In the genomic region with DNA sequence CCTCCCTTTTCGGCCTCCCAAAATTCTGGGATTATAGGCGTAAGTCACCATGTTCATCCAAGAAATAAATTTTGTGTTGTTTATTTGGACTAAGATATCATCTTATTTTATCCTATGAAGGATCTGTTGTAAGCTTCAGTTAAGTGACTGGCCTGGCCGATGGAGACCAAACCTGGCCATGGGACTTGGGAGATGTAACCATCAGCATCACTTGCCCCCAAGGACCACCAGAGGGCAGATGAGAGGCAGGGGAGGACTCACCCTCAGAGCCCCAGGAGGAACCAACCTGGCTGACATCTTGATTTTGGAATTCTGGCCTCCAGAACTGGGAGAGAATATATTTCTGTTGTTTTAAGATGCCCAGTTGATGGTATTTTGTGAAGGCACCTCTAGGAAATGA, we compare ENCODE assay signal across 9 cellular contexts.
A peak's percentile ranks its signal among the peaks of the same experiment; 100 is the strongest.
DNase-seq lines count a peak whose midpoint lies in the region; ATAC-seq, FAIRE-seq and TF ChIP-seq lines count a peak whose summit lies in the region.
"Had no signal": no experiment of that assay in that cellular context is flagged by ENCODE, and none has a peak within 500 bp of the region (broad histone marks: within the 10 kb centered on the region; RNA-seq: fewer than 3 reads in every experiment).

No MANE protein-coding gene starts in this region.

- H3F3A ChIP-seq in SU-DHL-6 (ENCODE audit: insufficient read depth), result no peaks in the 10 kb centered on the region

- TF ChIP-seq CTCF in SU-DHL-6 (IDR thresholded peaks at IDR 0.05; ENCODE audit: insufficient read depth, low read length, poor library complexity, severe bottlenecking), result peak; percentile 30

- peak; percentile 36 for DNase-seq in DMS53 (lab: John Stamatoyannopoulos, UW)
- DNase-seq in DMS53 treated with DMSO at 0.1 percent for 48 hours (lab: John Stamatoyannopoulos, UW; ENCODE audit: unreplicated experiment), result no peak
- peak; percentile 32 for DNase-seq in H54 (ENCODE audit: insufficient read length, low spot score)
- DNase-seq in kidney tubule cell (ENCODE audit: low spot score), result peak; percentile 29
- no peak for DNase-seq in GDM1 (lab: John Stamatoyannopoulos, UW)
- DNase-seq in activated T-helper 2 cell treated with anti-CD3 and anti-CD28 coated beads, Interferon-gamma antibody, Interleukin-2, Interleukin-4, amounts not matched to agents 10 μg/mL and 5 μg/mL and 100 μg/mL, durations not matched to agents 14 hours and 24 hours and 36 hours (ENCODE audit: low spot score), result no peak
- DNase-seq: activated T-cell treated with anti-CD3 and anti-CD28 coated beads for 4 hours had no signal

- no peak overlapping the region for H3K4me2 ChIP-seq in SU-DHL-6 (ENCODE audit: low read depth, low read length, poor library complexity, severe bottlenecking)

- H3K9ac ChIP-seq in SU-DHL-6 (ENCODE audit: low read length), result no peak overlapping the region

- no peaks in the 10 kb centered on the region for H4K20me1 ChIP-seq in SU-DHL-6 (ENCODE audit: low read depth, low read length)

- no peak overlapping the region for H3K27ac ChIP-seq in SU-DHL-6 (ENCODE audit: low read depth, low read length)

- H3K4me3 Mint-ChIP-seq in activated T-helper 2 cell treated with anti-CD3 and anti-CD28 coated beads, Interferon-gamma antibody, Interleukin-2, Interleukin-4, amounts not matched to agents 10 μg/mL and 5 μg/mL and 100 μg/mL, durations not matched to agents 14 hours and 24 hours and 36 hours (ENCODE audit: low read depth), result no peak overlapping the region

- H3K27me3 ChIP-seq in SU-DHL-6 (ENCODE audit: low read length), result no peaks in the 10 kb centered on the region

- no peak for FAIRE-seq in H54 (lab: Jason Lieb, UNC)

- H3K79me2 ChIP-seq in SU-DHL-6 (ENCODE audit: insufficient read depth, low read length), result no peaks in the 10 kb centered on the region

- no peak overlapping the region for H3K4me3 ChIP-seq in SU-DHL-6 (ENCODE audit: insufficient read depth, low read length, poor library complexity, severe bottlenecking)

- no peak for TF ChIP-seq POLR2A in H54 (IDR thresholded peaks at IDR 0.05; ENCODE audit: low read depth, low read length)

- H3K9me3 ChIP-seq in SU-DHL-6 (ENCODE audit: insufficient read depth, low read length), result 0 out of 2 replicates have a peak, but pooled peaks cover 4% of the 10 kb centered on the region

- H3K27me3 Mint-ChIP-seq in activated T-helper 2 cell treated with anti-CD3 and anti-CD28 coated beads, Interferon-gamma antibody, Interleukin-2, Interleukin-4, amounts not matched to agents 10 μg/mL and 5 μg/mL and 100 μg/mL, durations not matched to agents 14 hours and 24 hours and 36 hours (ENCODE audit: low read depth), result no peaks in the 10 kb centered on the region

- no peaks in the 10 kb centered on the region for H3K36me3 Mint-ChIP-seq in activated T-helper 2 cell treated with anti-CD3 and anti-CD28 coated beads, Interferon-gamma antibody, Interleukin-2, Interleukin-4, amounts not matched to agents 10 μg/mL and 5 μg/mL and 100 μg/mL, durations not matched to agents 14 hours and 24 hours and 36 hours (ENCODE audit: low read depth)

- H3K4me1 Mint-ChIP-seq in activated T-helper 2 cell treated with anti-CD3 and anti-CD28 coated beads, Interferon-gamma antibody, Interleukin-2, Interleukin-4, amounts not matched to agents 10 μg/mL and 5 μg/mL and 100 μg/mL, durations not matched to agents 14 hours and 24 hours and 36 hours (ENCODE audit: low read depth), result no peaks in the 10 kb centered on the region

- H3K9me3 Mint-ChIP-seq in activated T-helper 2 cell treated with anti-CD3 and anti-CD28 coated beads, Interferon-gamma antibody, Interleukin-2, Interleukin-4, amounts not matched to agents 10 μg/mL and 5 μg/mL and 100 μg/mL, durations not matched to agents 14 hours and 24 hours and 36 hours, result no peaks in the 10 kb centered on the region

- intact Hi-C loops in activated T-helper 2 cell treated with anti-CD3 and anti-CD28 coated beads, Interferon-gamma antibody, Interleukin-2, Interleukin-4, amounts not matched to agents 10 μg/mL and 5 μg/mL and 100 μg/mL, durations not matched to agents 14 hours and 24 hours and 36 hours (cut with micrococcal nuclease), result no loop called here

- no peaks in the 10 kb centered on the region for H3K9me2 ChIP-seq in SU-DHL-6 (replicated peaks; ENCODE audit: insufficient read depth, low read length)

- no peaks in the 10 kb centered on the region for H3K36me3 ChIP-seq in SU-DHL-6 (ENCODE audit: low read length)

- ATAC-seq in HG02938 (IDR thresholded peaks at IDR 0.05; ENCODE audit: unreplicated experiment), result no peak

- H2AFZ ChIP-seq in SU-DHL-6 (ENCODE audit: low read depth, low read length, severe bottlenecking), result no peak overlapping the region

- no peak overlapping the region for H3K27ac Mint-ChIP-seq in activated T-helper 2 cell treated with anti-CD3 and anti-CD28 coated beads, Interferon-gamma antibody, Interleukin-2, Interleukin-4, amounts not matched to agents 10 μg/mL and 5 μg/mL and 100 μg/mL, durations not matched to agents 14 hours and 24 hours and 36 hours

Comparison
In these comparisons a context has a peak if more than half of its experiments do, and no peak if none do; other contexts are left out.
1. DNase-seq: peak in DMS53 (single experiment), H54 (single experiment) and kidney tubule cell (single experiment); none in DMS53 treated with DMSO at 0.1 percent for 48 hours (single experiment), GDM1 (single experiment) and activated T-helper 2 cell treated with anti-CD3 and anti-CD28 coated beads, Interferon-gamma antibody, Interleukin-2, Interleukin-4, amounts not matched to agents 10 μg/mL and 5 μg/mL and 100 μg/mL, durations not matched to agents 14 hours and 24 hours and 36 hours (single experiment).